In genomic region chr5:128287740-128288139, GRCh38 we compare ENCODE assay signal across 30 cellular contexts.
"Had no signal": no experiment of that assay in that cellular context is flagged by ENCODE, and none has a peak within 500 bp of the region (broad histone marks: within the 10 kb centered on the region; RNA-seq: fewer than 3 reads in every experiment).

No MANE protein-coding gene starts in this region.

- H3K36me3 Mint-ChIP-seq: immature natural killer cell; naive thymus-derived CD8-positive, alpha-beta T cell; stimulated activated memory B cell treated with anti-CD40 and anti-IgM and Interleukin-4, amounts not matched to agents 10 μg/mL and 1 μg/mL and 100 μg/mL, for 72 hours had no signal

- H3K4me3 ChIP-seq: colonic mucosa, gastroesophageal sphincter, heart left ventricle, lower lobe of right lung, ovary, psoas muscle, sigmoid colon, skin epidermis, spleen, testis, tibial artery had no signal

- H3K4me3 Mint-ChIP-seq: immature natural killer cell; naive thymus-derived CD8-positive, alpha-beta T cell; nephron progenitor cell; stimulated activated memory B cell treated with anti-CD40 and anti-IgM and Interleukin-4, amounts not matched to agents 10 μg/mL and 1 μg/mL and 100 μg/mL, for 72 hours; type B pancreatic cell had no signal

- H3K27me3 ChIP-seq: colonic mucosa, foreskin keratinocyte, gastroesophageal sphincter, heart left ventricle, ovary, sigmoid colon, spleen, testis, tibial artery had no signal

- H3K4me1 Mint-ChIP-seq: immature natural killer cell; naive thymus-derived CD8-positive, alpha-beta T cell; nephron progenitor cell; stimulated activated memory B cell treated with anti-CD40 and anti-IgM and Interleukin-4, amounts not matched to agents 10 μg/mL and 1 μg/mL and 100 μg/mL, for 72 hours had no signal

- H3K4me1 ChIP-seq: colonic mucosa, foreskin keratinocyte, gastroesophageal sphincter, heart left ventricle, lower lobe of right lung, psoas muscle, sigmoid colon, spleen, testis, tibial artery had no signal

- H3K27ac ChIP-seq: colonic mucosa, epithelial cell of prostate, foreskin keratinocyte, gastroesophageal sphincter, heart left ventricle, lower lobe of right lung, ovary, psoas muscle, sigmoid colon, skin epidermis, spleen, testis, tibial artery had no signal

- H3K27ac Mint-ChIP-seq: immature natural killer cell; naive thymus-derived CD8-positive, alpha-beta T cell; nephron progenitor cell; stimulated activated memory B cell treated with anti-CD40 and anti-IgM and Interleukin-4, amounts not matched to agents 10 μg/mL and 1 μg/mL and 100 μg/mL, for 72 hours; type B pancreatic cell had no signal

- ATAC-seq: esophagus mucosa; foreskin keratinocyte; gastroesophageal sphincter; heart left ventricle; left ventricle myocardium superior; lower lobe of right lung; naive thymus-derived CD8-positive, alpha-beta T cell; psoas muscle; right cardiac atrium; stimulated activated memory B cell treated with anti-CD40 and anti-IgM and Interleukin-4, amounts not matched to agents 10 μg/mL and 1 μg/mL and 100 μg/mL, for 72 hours; stimulated activated naive CD8-positive, alpha-beta T cell treated with anti-CD3 and anti-CD28 coated beads, Interleukin-15, Interleukin-2, amounts not matched to agents 100 U/mL and 50 U/mL, for 24 hours had no signal

- DNase-seq: colonic mucosa; dermis blood vessel endothelial cell; foreskin keratinocyte; heart left ventricle; hypothalamus; immature natural killer cell; islet precursor cell; kidney glomerular epithelial cell; left ventricle myocardium superior; lower lobe of right lung; naive thymus-derived CD8-positive, alpha-beta T cell; nephron progenitor cell; nucleus accumbens; ovary; posterior cingulate gyrus; psoas muscle; right cardiac atrium; sigmoid colon; spleen; stimulated activated CD4-positive, alpha-beta T cell treated with anti-CD3 and anti-CD28 coated beads, Interleukin-4, amount 100 ng/mL, for 4 hours; stimulated activated naive CD8-positive, alpha-beta T cell treated with anti-CD3 and anti-CD28 coated beads, Interleukin-15, Interleukin-2, amounts not matched to agents 100 U/mL and 50 U/mL, for 24 hours; substantia nigra; testis; tibial artery had no signal

- H3K27me3 Mint-ChIP-seq: stimulated activated memory B cell treated with anti-CD40 and anti-IgM and Interleukin-4, amounts not matched to agents 10 μg/mL and 1 μg/mL and 100 μg/mL, for 72 hours; type B pancreatic cell had no signal

- H3K36me3 ChIP-seq: colonic mucosa, lower lobe of right lung, ovary, sigmoid colon, spleen, tibial artery had no signal

- H3K9me3 Mint-ChIP-seq: nephron progenitor cell, type B pancreatic cell had no signal

- H3K9me3 ChIP-seq: colonic mucosa, gastroesophageal sphincter, heart left ventricle, lower lobe of right lung, ovary, psoas muscle, sigmoid colon, spleen, testis, tibial artery had no signal
